Comparison of ENCODE assay signal across 20 cellular contexts in the genomic region with DNA sequence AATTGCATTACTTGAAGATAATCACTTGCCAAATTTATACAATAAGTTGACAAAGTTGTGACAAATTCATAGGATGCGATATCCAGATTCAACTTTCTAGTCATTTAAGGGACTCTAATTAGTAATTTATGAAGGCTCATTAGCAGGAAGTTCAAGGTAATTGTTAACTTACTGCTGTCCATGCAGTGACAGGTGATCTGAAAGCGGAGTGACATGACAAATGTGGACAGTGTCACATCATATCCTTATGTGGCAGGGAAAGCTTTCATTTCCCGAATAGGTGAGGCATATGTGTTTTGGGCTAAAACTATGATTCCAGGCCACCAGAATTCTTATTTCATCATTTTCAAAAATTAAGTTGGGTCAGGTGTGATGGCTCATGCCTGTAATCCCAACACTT.
DNase-seq lines count a peak whose midpoint lies in the region; ATAC-seq, FAIRE-seq and TF ChIP-seq lines count a peak whose summit lies in the region.
"Had no signal": no experiment of that assay in that cellular context is flagged by ENCODE, and none has a peak within 500 bp of the region (broad histone marks: within the 10 kb centered on the region; RNA-seq: fewer than 3 reads in every experiment).

No MANE protein-coding gene starts in this region.

- H3K4me3 ChIP-seq in keratinocyte (ENCODE audit: control insufficient read depth in 2 of 3, extremely low read depth in 1 of 3, insufficient read depth in 2 of 3, low read depth in 1 of 3, low read length in 3 of 3) (no peak overlapping the region), adrenal gland (no peak overlapping the region)
- H3K4me3 ChIP-seq: lower lobe of right lung, neural progenitor cell had no signal

- H3K9me3 ChIP-seq in keratinocyte (ENCODE audit: control insufficient read depth, low read depth, low read length) (no peaks in the 10 kb centered on the region), adrenal gland (replicated peaks in 1 of 3) (no peaks in the 10 kb centered on the region)
- H3K9me3 ChIP-seq: lower lobe of right lung had no signal

- FAIRE-seq in GM19239 (lab: Jason Lieb, UNC), result peak; percentile 89
- no peak for FAIRE-seq in keratinocyte (lab: Jason Lieb, UNC)
- FAIRE-seq: colon, islet of Langerhans had no signal

- H3K36me3 ChIP-seq in keratinocyte (ENCODE audit: control insufficient read depth in 2 of 2, extremely low read depth in 1 of 2, insufficient read depth in 2 of 2, low read length in 2 of 2) (no peaks in the 10 kb centered on the region), adrenal gland (replicated peaks in 1 of 2) (no peaks in the 10 kb centered on the region)
- H3K36me3 ChIP-seq: lower lobe of right lung, neural progenitor cell had no signal

- TF ChIP-seq CTCF in keratinocyte (optimal IDR thresholded peaks at IDR 0.05 in 1 of 3, IDR thresholded peaks at IDR 0.05 in 1 of 3, conservative IDR thresholded peaks at IDR 0.05 in 1 of 3; ENCODE audit: extremely low read depth in 1 of 3, insufficient read depth in 2 of 3, low read length in 3 of 3) (no peak), adrenal gland (IDR thresholded peaks at IDR 0.05) (no peak)

- H3K79me2 ChIP-seq in keratinocyte (ENCODE audit: control insufficient read depth, insufficient read depth, low read length), result no peaks in the 10 kb centered on the region

- H3K9ac ChIP-seq in keratinocyte (ENCODE audit: control insufficient read depth, extremely low read depth, insufficient read depth, low read length), result no peak overlapping the region
- H3K9ac ChIP-seq: neural progenitor cell had no signal

- H2AFZ ChIP-seq in keratinocyte (ENCODE audit: control insufficient read depth, low read length), result no peak overlapping the region
- H2AFZ ChIP-seq: neural progenitor cell had no signal

- dilution Hi-C loops in keratinocyte (cut with MboI; ENCODE audit: extremely low pct_ligation_motif_present, low sequenced_read_pairs), result no loop called here

- peak overlapping the region; percentile 25 for H3K27ac ChIP-seq in keratinocyte (ENCODE audit: control insufficient read depth, insufficient read depth, low read length)
- H3K27ac ChIP-seq in adrenal gland, result peak overlapping the region in 1 of 5 donors; percentile 27
- H3K27ac ChIP-seq: lower lobe of right lung, neural progenitor cell had no signal

- H3K27me3 ChIP-seq in keratinocyte (ENCODE audit: control insufficient read depth, extremely low read depth, insufficient read depth, low read length) (no peaks in the 10 kb centered on the region), adrenal gland (no peaks in the 10 kb centered on the region)
- H3K27me3 ChIP-seq: neural progenitor cell had no signal

- H3K4me2 ChIP-seq in keratinocyte (ENCODE audit: control insufficient read depth, extremely low read depth, insufficient read depth, low read depth, low read length), result no peak overlapping the region
- H3K4me2 ChIP-seq: neural progenitor cell had no signal

- no peaks in the 10 kb centered on the region for H3K9me1 ChIP-seq in keratinocyte (ENCODE audit: control insufficient read depth, extremely low read depth, insufficient read depth, low read length)

- TF ChIP-seq POLR2A in adrenal gland (IDR thresholded peaks at IDR 0.05), result no peak

- no peak for DNase-seq in GM19239 (ENCODE audit: insufficient read length, low spot score)
- no peak for DNase-seq in keratinocyte (ENCODE audit: low read depth, low spot score)
- no peak for DNase-seq in cardiac septum (ENCODE audit: low spot score)
- DNase-seq in adrenal gland, result no peak
- DNase-seq in T-helper 9 cell, result no peak
- DNase-seq: activated CD4-positive, alpha-beta memory T cell treated with anti-CD3 and anti-CD28 coated beads, Interleukin-2, amount 10 ng/mL, durations not matched to agents 7 days and 5 days; activated CD4-positive, CD25-positive, alpha-beta regulatory T cell; activated gamma-delta T cell; lower lobe of right lung; NCI-H1105; NCI-H2029 treated with DMSO at 0.1 percent for 48 hours; NCI-H345; NCI-H82; SHP77; substantia nigra had no signal

- intact Hi-C loops in cardiac septum (cut with DNase I) (no loop called here), adrenal gland (cut with DNase I) (no loop called here)

- H4K20me1 ChIP-seq in keratinocyte (ENCODE audit: control insufficient read depth, extremely low read depth, insufficient read depth, low read length), result no peaks in the 10 kb centered on the region

- ATAC-seq in GM21825 (IDR thresholded peaks at IDR 0.05; ENCODE audit: unreplicated experiment) (peak; percentile 54), HG03196 (IDR thresholded peaks at IDR 0.05; ENCODE audit: unreplicated experiment) (peak; percentile 63)
- ATAC-seq: lower lobe of right lung had no signal

- 65 to 81% (median 78%) methylated on average over 3 of the region's 3 CpGs for WGBS in adrenal gland, 4 donors

- peaks cover 30% of the 10 kb centered on the region for H3K4me1 ChIP-seq in keratinocyte (ENCODE audit: control insufficient read depth, extremely low read depth, insufficient read depth, low read length)
- peaks cover 0 to 7% of the 10 kb centered on the region in 2 donors for H3K4me1 ChIP-seq in adrenal gland (replicated peaks in 1 of 2)
- H3K4me1 ChIP-seq: lower lobe of right lung, neural progenitor cell had no signal
